19 cellular contexts compared by ENCODE assay signal in the genomic region with DNA sequence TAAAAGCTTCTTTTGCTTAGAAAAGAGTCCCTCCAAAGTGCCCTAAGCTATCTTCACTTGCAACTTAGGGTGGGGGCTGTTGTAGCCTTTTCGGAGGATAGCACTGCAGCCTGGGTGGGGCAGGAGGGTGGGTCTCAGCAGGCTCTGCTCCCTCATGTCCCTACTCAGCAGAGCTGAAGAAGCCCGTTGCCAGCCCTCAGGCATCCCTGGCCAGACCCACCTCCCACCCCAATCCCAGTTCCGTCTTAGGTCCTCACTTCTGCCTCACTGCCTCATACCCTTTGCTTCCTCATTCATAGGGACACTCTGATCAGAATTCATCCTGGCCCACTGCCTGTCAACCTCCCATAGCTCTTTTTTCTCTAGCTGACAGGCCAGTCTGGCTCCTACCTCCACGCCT.
DNase-seq lines count a peak whose midpoint lies in the region; ATAC-seq, FAIRE-seq and TF ChIP-seq lines count a peak whose summit lies in the region.
"Had no signal": no experiment of that assay in that cellular context is flagged by ENCODE, and none has a peak within 500 bp of the region (broad histone marks: within the 10 kb centered on the region; RNA-seq: fewer than 3 reads in every experiment).

No MANE protein-coding gene starts in this region.

- CTCF ChIA-PET in Panc1 (lab: Charles Lee) = no interaction called here

- BruUV-seq in Panc1 (replicated peaks; lab: Mats Ljungman, UMichigan) = no TSS peak

- in situ Hi-C loops in Panc1 (cut with HindIII; ENCODE audit: low pct_unique_long_range_greater_than_20kb, low sequenced_read_pairs) = no loop called here

- H3K36me3 Mint-ChIP-seq in endothelial cell (ENCODE audit: low read depth, unreplicated experiment) (peaks cover 3% of the 10 kb centered on the region), nephron progenitor cell (ENCODE audit: low read depth) (no peaks in the 10 kb centered on the region)

- no peak for FAIRE-seq in urothelium cell line (lab: Jason Lieb, UNC)

- H3K27ac Mint-ChIP-seq in endothelial cell (ENCODE audit: unreplicated experiment) (peak overlapping the region; percentile 48), nephron progenitor cell (peak overlapping the region; percentile 62)
- H3K27ac Mint-ChIP-seq: GM23338 had no signal

- no peak for DNase-seq in Panc1 (ENCODE audit: low read depth, low spot score)
- DNase-seq in endothelial cell (ENCODE audit: low spot score) = no peak
- no peak for DNase-seq in nephron progenitor cell
- no peak for DNase-seq in effector memory CD4-positive, alpha-beta T cell
- DNase-seq in urothelium cell line (ENCODE audit: low spot score) = no peak
- no peak for DNase-seq in ecto neural progenitor cell (ENCODE audit: low spot score)
- DNase-seq in activated naive CD4-positive, alpha-beta T cell (lab: John Stamatoyannopoulos, UW) = no peak
- DNase-seq: ACHN, DND-41, NCI-H1092 treated with DMSO at 0.1 percent for 48 hours, NCI-H2081, NCI-H2171 treated with DMSO at 0.1 percent for 48 hours, NCI-H446 treated with DMSO at 0.1 percent for 48 hours, OCI-M1, SHP77 treated with DMSO at 0.1 percent for 48 hours, SK-N-SH had no signal

- TF ChIP-seq CTCF in Panc1 (IDR thresholded peaks at IDR 0.05) (no peak), endothelial cell (IDR thresholded peaks at IDR 0.05; ENCODE audit: unreplicated experiment) (no peak), nephron progenitor cell (IDR thresholded peaks at IDR 0.05) (no peak)

- no peak overlapping the region for H3K4me3 ChIP-seq in Panc1 (ENCODE audit: low read depth in 2 of 2, low read length in 2 of 2)
- H3K4me3 ChIP-seq in effector memory CD4-positive, alpha-beta T cell (ENCODE audit: insufficient read depth, low read depth, low read length, poor library complexity, severe bottlenecking) = no peak overlapping the region
- H3K4me3 ChIP-seq: GM23338 had no signal

- intact Hi-C loops in Panc1 (cut with micrococcal nuclease; ENCODE audit: unreplicated experiment) = loop anchor here (10.0 kb wide), 1 partner anchor 194 kb away; no protein-coding TSS in a partner anchor

- POLR2A ChIA-PET in Panc1 (lab: Charles Lee) = interaction anchor here (0.5 kb wide), 1 partner anchor 160 kb away, joined by 3 read pairs; no protein-coding TSS in a partner anchor

- H3K27me3 Mint-ChIP-seq in endothelial cell (ENCODE audit: unreplicated experiment) = peaks cover 6% of the 10 kb centered on the region
- H3K27me3 Mint-ChIP-seq in nephron progenitor cell (ENCODE audit: low read depth, poor library complexity) = no peaks in the 10 kb centered on the region

- no peaks in the 10 kb centered on the region for H3K9me3 Mint-ChIP-seq in endothelial cell (ENCODE audit: unreplicated experiment)
- no peaks in the 10 kb centered on the region for H3K9me3 Mint-ChIP-seq in nephron progenitor cell
- H3K9me3 Mint-ChIP-seq: GM23338 had no signal

- no peak for ATAC-seq in Panc1
- ATAC-seq: GM23338, HCT116 had no signal

- H3K9me3 ChIP-seq in Panc1 (ENCODE audit: control insufficient read depth, insufficient read depth, low read depth, low read length) = no peaks in the 10 kb centered on the region
- H3K9me3 ChIP-seq in effector memory CD4-positive, alpha-beta T cell (ENCODE audit: control insufficient read depth, low read length) = no peaks in the 10 kb centered on the region
- H3K9me3 ChIP-seq: SK-N-SH had no signal

- H3K4me1 ChIP-seq in Panc1 (ENCODE audit: control insufficient read depth, insufficient read depth, low read length) = peaks cover 48% of the 10 kb centered on the region
- peaks cover 7% of the 10 kb centered on the region for H3K4me1 ChIP-seq in effector memory CD4-positive, alpha-beta T cell (ENCODE audit: control insufficient read depth, insufficient read depth, low read length, poor library complexity, severe bottlenecking)

- H3K27me3 ChIP-seq in Panc1 (ENCODE audit: control insufficient read depth, insufficient read depth, low read length) = no peaks in the 10 kb centered on the region
- H3K27me3 ChIP-seq in effector memory CD4-positive, alpha-beta T cell (replicated peaks; ENCODE audit: control insufficient read depth, insufficient read depth, low read length, poor library complexity, severe bottlenecking) = no peaks in the 10 kb centered on the region

- H3K4me3 Mint-ChIP-seq in endothelial cell (ENCODE audit: unreplicated experiment) = no peak overlapping the region
- H3K4me3 Mint-ChIP-seq in nephron progenitor cell = no peak overlapping the region
- H3K4me3 Mint-ChIP-seq: CD14-positive monocyte, GM23338 had no signal

- H3K36me3 ChIP-seq in Panc1 (ENCODE audit: control insufficient read depth, insufficient read depth, low read length) = no peaks in the 10 kb centered on the region
- H3K36me3 ChIP-seq in effector memory CD4-positive, alpha-beta T cell (ENCODE audit: control insufficient read depth, insufficient read depth, low read length) = no peaks in the 10 kb centered on the region

- peak overlapping the region; percentile 45; the same call in 1 of the 2 replicates for H3K27ac ChIP-seq in Panc1 (ENCODE audit: low read length)
- H3K27ac ChIP-seq in effector memory CD4-positive, alpha-beta T cell (ENCODE audit: insufficient read depth, low read length, poor library complexity, severe bottlenecking) = no peak overlapping the region

- peaks cover 29% of the 10 kb centered on the region for H3K4me1 Mint-ChIP-seq in endothelial cell (ENCODE audit: unreplicated experiment)
- peaks cover 75% of the 10 kb centered on the region for H3K4me1 Mint-ChIP-seq in nephron progenitor cell
